12 cellular contexts compared by ENCODE assay signal in genomic region chr2:174535757-174536703, GRCh38. TPM values are rescaled to one million over a fixed set of nuclear protein-coding genes. Genes with fewer than 3 reads are reported as not detected.
DNase-seq lines count a peak whose midpoint lies in the region; ATAC-seq and FAIRE-seq lines count a peak whose summit lies in the region.
"Had no signal": no experiment of that assay in that cellular context is flagged by ENCODE, and none has a peak within 500 bp of the region (broad histone marks: within the 10 kb centered on the region; RNA-seq: fewer than 3 reads in every experiment).

No MANE protein-coding gene starts in this region.

- ATAC-seq in GM21576 (IDR thresholded peaks at IDR 0.05; ENCODE audit: unreplicated experiment) = peak; percentile 53
- ATAC-seq: T-cell had no signal

- FAIRE-seq in HTR-8/SVneo (lab: Jason Lieb, UNC) = no peak

- peak; percentile 43 for DNase-seq in D341Med (ENCODE audit: low spot score)
- peak; percentile 16 for DNase-seq in NCI-H345 treated with DMSO at 0.1 percent for 48 hours (lab: John Stamatoyannopoulos, UW; ENCODE audit: unreplicated experiment)
- DNase-seq in cerebellum (ENCODE audit: low spot score) = peak; percentile 54
- no peak for DNase-seq in GDM1 (lab: John Stamatoyannopoulos, UW)
- no peak for DNase-seq in HTR-8/SVneo (ENCODE audit: insufficient read length, low spot score)
- no peak for DNase-seq in Ammon's horn (ENCODE audit: low spot score)
- no peak for DNase-seq in SW480 (ENCODE audit: low spot score)
- DNase-seq: activated CD4-positive, alpha-beta T cell treated with anti-CD3 and anti-CD28 coated beads, Interleukin-2, amount 50 U/mL, for 1 hour; activated gamma-delta T cell; esophagus squamous epithelium; T-cell had no signal

RNA-seq across cellular contexts. Expression of gene GPR155, which starts 49.2 kb away (rescaled TPM):
- total RNA-seq in cerebellum = 13.5 TPM

Comparison
In these comparisons a context has a peak if more than half of its experiments do, and no peak if none do; other contexts are left out.
1. DNase-seq: peak in D341Med (single experiment), NCI-H345 treated with DMSO at 0.1 percent for 48 hours (single experiment) and cerebellum (single experiment); none in GDM1 (single experiment), HTR-8/SVneo (single experiment), Ammon's horn (single experiment) and SW480 (single experiment).